Comparison of ENCODE assay signal across 10 cellular contexts in genomic region chr12:93245543-93245942, GRCh38.
DNase-seq lines count a peak whose midpoint lies in the region; ATAC-seq and TF ChIP-seq lines count a peak whose summit lies in the region.
"Had no signal": no experiment of that assay in that cellular context is flagged by ENCODE, and none has a peak within 500 bp of the region (broad histone marks: within the 10 kb centered on the region; RNA-seq: fewer than 3 reads in every experiment).

No MANE protein-coding gene starts in this region.

- H3K36me3 ChIP-seq in Peyer's patch (no peaks in the 10 kb centered on the region), Caco-2 (ENCODE audit: control insufficient read depth, insufficient read depth, low read length) (no peaks in the 10 kb centered on the region)

- peaks cover 13% of the 10 kb centered on the region for H3K4me1 Mint-ChIP-seq in Caco-2 (ENCODE audit: low read depth, unreplicated experiment)

- H3K27me3 ChIP-seq in Peyer's patch (no peaks in the 10 kb centered on the region), Caco-2 (replicated peaks; ENCODE audit: control insufficient read depth, insufficient read depth, low read length) (no peaks in the 10 kb centered on the region)

- DNase-seq in NK-92 treated with Interleukin-12 subunit alpha and Interleukin-12 subunit beta, amount 100 ng/mL, for 24 hours (lab: John Stamatoyannopoulos, UW) = peak; percentile 25
- DNase-seq in NK-92 (lab: John Stamatoyannopoulos, UW; ENCODE audit: unreplicated experiment) = no peak
- peak in 2 of 3 donors; percentile 63 to 68 for DNase-seq in Peyer's patch
- DNase-seq in stimulated activated CD8-positive, alpha-beta memory T cell treated with anti-CD3 and anti-CD28 coated beads, Interleukin-2, amount 100 ng/mL, for 48 hours (ENCODE audit: low read depth in 2 of 2) = peak; percentile 6 to 13
- DNase-seq in DMS53 (lab: John Stamatoyannopoulos, UW) = no peak
- DNase-seq in Caco-2 = no peak
- DNase-seq in OCI-M2 (lab: John Stamatoyannopoulos, UW; ENCODE audit: unreplicated experiment) = no peak
- DNase-seq: mammary epithelial cell had no signal

- peaks cover 5% of the 10 kb centered on the region for H3K36me3 Mint-ChIP-seq in Caco-2 (ENCODE audit: insufficient read depth, unreplicated experiment)

- intact Hi-C loops in Caco-2 (cut with micrococcal nuclease; ENCODE audit: unreplicated experiment) = no loop called here

- H3K27me3 Mint-ChIP-seq in Caco-2 (ENCODE audit: insufficient read depth, unreplicated experiment) = no peaks in the 10 kb centered on the region

- H3K9me3 ChIP-seq in Peyer's patch (no peaks in the 10 kb centered on the region), Caco-2 (0 out of 2 replicates have a peak, but pooled peaks cover 6% of the 10 kb centered on the region)
- H3K9me3 ChIP-seq: A549 had no signal

- peak; percentile 84 for ATAC-seq in HG02678 (IDR thresholded peaks at IDR 0.05; ENCODE audit: unreplicated experiment)
- ATAC-seq: A549 had no signal

- POLR2A ChIA-PET in Caco-2 (lab: Charles Lee) = no interaction called here

- no peak overlapping the region for H3K27ac Mint-ChIP-seq in Caco-2 (ENCODE audit: unreplicated experiment)

- TF ChIP-seq CTCF in Peyer's patch (IDR thresholded peaks at IDR 0.05) = no peak
- no peak for TF ChIP-seq CTCF in Caco-2 (IDR thresholded peaks at IDR 0.05; ENCODE audit: insufficient read depth in 1 of 2, low read depth in 1 of 2, low read length in 1 of 2, severe bottlenecking in 1 of 2, unreplicated experiment in 1 of 2)

- CTCF ChIA-PET in Caco-2 (lab: Charles Lee) = no interaction called here

- no TSS peak for BruUV-seq in Caco-2 (replicated peaks; lab: Mats Ljungman, UMichigan)

- H3K4me1 ChIP-seq in Peyer's patch = peaks cover 4 to 18% (median 12%) of the 10 kb centered on the region in 4 donors
- H3K4me1 ChIP-seq in Caco-2 = peaks cover 13% of the 10 kb centered on the region

- no peak overlapping the region for H3K4me3 ChIP-seq in Peyer's patch
- no peak overlapping the region for H3K4me3 ChIP-seq in Caco-2 (ENCODE audit: low read depth, low read length)
- H3K4me3 ChIP-seq: A549 had no signal

- H3K4me3 Mint-ChIP-seq in Caco-2 (ENCODE audit: unreplicated experiment) = no peak overlapping the region

- TF ChIP-seq POLR2A in Peyer's patch (IDR thresholded peaks at IDR 0.05) = no peak

- peak overlapping the region in 1 of 4 donors; percentile 55 for H3K27ac ChIP-seq in Peyer's patch
- H3K27ac ChIP-seq: A549 had no signal

- H3K9me3 Mint-ChIP-seq in Caco-2 (ENCODE audit: unreplicated experiment) = peaks cover 9% of the 10 kb centered on the region

Comparison
In these comparisons a context has a peak if more than half of its experiments do, and no peak if none do; other contexts are left out.
1. DNase-seq: peak in NK-92 treated with Interleukin-12 subunit alpha and Interleukin-12 subunit beta, amount 100 ng/mL, for 24 hours (single experiment), Peyer's patch (2 of 3) and stimulated activated CD8-positive, alpha-beta memory T cell treated with anti-CD3 and anti-CD28 coated beads, Interleukin-2, amount 100 ng/mL, for 48 hours (2 of 2); none in NK-92 (single experiment), DMS53 (single experiment), Caco-2 (0 of 2) and OCI-M2 (single experiment).